Comparison of ENCODE assay signal across 7 cellular contexts in genomic region chr20:5413394-5413793, GRCh38.
"Had no signal": no experiment of that assay in that cellular context is flagged by ENCODE, and none has a peak within 500 bp of the region (broad histone marks: within the 10 kb centered on the region; RNA-seq: fewer than 3 reads in every experiment).

No MANE protein-coding gene starts in this region.

- H3K36me3 Mint-ChIP-seq: IgD-negative memory B cell had no signal

- ATAC-seq: HepG2 had no signal

- H3K27ac ChIP-seq: HL-60 had no signal

- DNase-seq: IMR-90, KBM-7, KG1 had no signal

- H3K4me1 Mint-ChIP-seq: IgD-negative memory B cell had no signal

- H3K27ac Mint-ChIP-seq: IgD-negative memory B cell had no signal

- FAIRE-seq: HepG2, HTR-8/SVneo had no signal

- H3K27me3 Mint-ChIP-seq: IgD-negative memory B cell had no signal
